Comparison of ENCODE assay signal across 8 cellular contexts in the genomic region with DNA sequence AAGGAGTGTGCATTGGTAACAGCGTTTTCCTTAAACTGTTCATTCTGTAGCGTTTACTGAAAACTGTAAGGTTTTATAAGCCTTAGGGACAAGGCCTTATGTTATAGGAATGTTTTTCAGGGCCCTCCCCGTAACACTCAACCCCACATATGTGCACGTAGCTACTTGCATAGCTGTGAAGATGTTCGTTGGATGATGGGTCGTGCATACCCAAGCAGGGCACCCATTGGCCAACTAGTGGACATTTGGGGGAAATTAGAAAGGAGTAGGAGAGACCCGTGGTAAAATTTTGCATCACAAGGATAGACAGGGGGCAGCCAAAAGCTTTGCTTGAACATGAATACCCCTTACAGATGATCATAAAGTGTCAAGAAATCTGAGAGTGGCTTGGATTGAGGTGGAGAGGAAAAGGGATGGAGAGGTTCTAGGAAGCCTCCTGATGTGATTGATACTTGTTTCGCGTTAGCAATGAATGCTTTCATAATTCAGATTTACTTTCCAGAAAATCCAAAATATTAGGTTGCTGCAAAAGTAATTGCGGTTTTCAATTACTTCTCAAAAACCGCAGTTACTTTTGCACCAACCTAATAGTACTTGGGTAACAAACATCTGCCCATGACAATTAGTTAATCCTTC. TPM values are rescaled to one million over a fixed set of nuclear protein-coding genes. Genes with fewer than 3 reads are reported as not detected.
A peak's percentile ranks its signal among the peaks of the same experiment; 100 is the strongest.
DNase-seq lines count a peak whose midpoint lies in the region; ATAC-seq and TF ChIP-seq lines count a peak whose summit lies in the region.

No MANE protein-coding gene starts in this region.

- peaks cover 49% of the 10 kb centered on the region for H3K79me2 ChIP-seq in SK-N-SH (ENCODE audit: insufficient read depth)

- H3K9me2 ChIP-seq in SK-N-SH: no peaks in the 10 kb centered on the region

- peak; percentile 70 for TF ChIP-seq CTCF in SK-N-SH (IDR thresholded peaks at IDR 0.05)

- H3K27ac ChIP-seq in KOPT-K1 (ENCODE audit: low read depth, low read length, poor library complexity, severe bottlenecking) (peak overlapping the region; percentile 79), SK-N-SH (ENCODE audit: low read depth in 2 of 2, low read length in 1 of 2) (peak overlapping the region; percentile 72 to 85), caudate nucleus (ENCODE audit: low read depth, low read length) (peak overlapping the region; percentile 61)

- POLR2A ChIA-PET in SK-N-SH (lab: Yijun Ruan, JAX): no interaction called here

- peaks cover 26% of the 10 kb centered on the region; the same call in 1 of the 2 replicates for H3K36me3 ChIP-seq in KOPT-K1 (ENCODE audit: insufficient read depth, low read length)
- peaks cover 8% of the 10 kb centered on the region in 2 experiments for H3K36me3 ChIP-seq in SK-N-SH (replicated peaks in 1 of 2; ENCODE audit: control insufficient read depth in 1 of 2, insufficient read depth in 2 of 2, low read length in 1 of 2)

- peaks cover 10% of the 10 kb centered on the region for H4K20me1 ChIP-seq in SK-N-SH (ENCODE audit: insufficient read depth)

- no peaks in the 10 kb centered on the region; a peak in 1 of 4 replicates for H3K4me1 ChIP-seq in SK-N-SH (ENCODE audit: control insufficient read depth in 1 of 2, insufficient read depth in 2 of 2, low read depth in 1 of 2, low read length in 1 of 2)

- H3K9me3 ChIP-seq in KOPT-K1 (ENCODE audit: insufficient read depth, low read length, poor library complexity, severe bottlenecking): no peaks in the 10 kb centered on the region
- H3K9me3 ChIP-seq in SK-N-SH: no peaks in the 10 kb centered on the region

- peak overlapping the region; percentile 87 for H3K9ac ChIP-seq in SK-N-SH

- peak overlapping the region; percentile 87 for H2AFZ ChIP-seq in SK-N-SH (ENCODE audit: low read depth)

- CTCF ChIA-PET in SK-N-SH (lab: Yijun Ruan, JAX): interaction anchor here (0.5 to 1.6 kb wide), 16 partner anchors 9 to 143 kb away, joined by 3 to 17 read pairs (median 3); no protein-coding TSS in a partner anchor

- peak overlapping the region; percentile 94 for H3K4me2 ChIP-seq in SK-N-SH

- H3F3A ChIP-seq in SK-N-SH (replicated peaks; ENCODE audit: insufficient read depth): peaks cover 18% of the 10 kb centered on the region

- no peak for TF ChIP-seq EP300 in SK-N-SH (IDR thresholded peaks at IDR 0.05; ENCODE audit: borderline replicate concordance in 1 of 2, low read depth in 1 of 2, low read length in 1 of 2)

- DNase-seq in NCI-H1436 (lab: John Stamatoyannopoulos, UW) (peak; percentile 39), NCI-H1436 treated with DMSO at 0.1 percent for 48 hours (lab: John Stamatoyannopoulos, UW) (no peak), SK-N-SH (peak; percentile 78), caudate nucleus (lab: John Stamatoyannopoulos, UW) (peak in 20 of 61 donors; percentile 3 to 37 (median 14)), inferior parietal cortex (ENCODE audit: extremely low spot score) (peak; percentile 69), smooth muscle cell of the brain vasculature (ENCODE audit: low read depth, low spot score) (peak; percentile 40)

- 13% methylated on average over 11 of the region's 11 CpGs for WGBS in SK-N-SH (ENCODE audit: low lambda C conversion rate)

- TF ChIP-seq RAD21 in SK-N-SH (IDR thresholded peaks at IDR 0.05; ENCODE audit: low read length): peak; percentile 60

- no peaks in the 10 kb centered on the region for H3K27me3 ChIP-seq in SK-N-SH (ENCODE audit: insufficient read depth)

- ATAC-seq in GM21528 (IDR thresholded peaks at IDR 0.05; ENCODE audit: low FRiP score, unreplicated experiment): peak; percentile 41

- peak overlapping the region; percentile 87 to 97 for H3K4me3 ChIP-seq in SK-N-SH (ENCODE audit: low read depth in 2 of 2, low read length in 1 of 2)

TF ChIP-seq in SK-N-SH, 30 proteins besides CTCF, POLR2A, EP300 and RAD21:
- no peak for TF ChIP-seq RFX5 (IDR thresholded peaks at IDR 0.05; ENCODE audit: low read length)
- no peak for TF ChIP-seq GATA2 (CRISPR knock-in tag; IDR thresholded peaks at IDR 0.05)
- TF ChIP-seq, protein P1, sequence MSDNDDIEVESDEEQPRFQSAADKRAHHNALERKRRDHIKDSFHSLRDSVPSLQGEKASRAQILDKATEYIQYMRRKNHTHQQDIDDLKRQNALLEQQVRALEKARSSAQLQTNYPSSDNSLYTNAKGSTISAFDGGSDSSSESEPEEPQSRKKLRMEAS (IDR thresholded peaks at IDR 0.05; ENCODE audit: low read depth): 0 out of 2 replicates have a peak, but pooled peaks have one; percentile 9
- peak; percentile 74; the same call in 1 of the 2 replicates for TF ChIP-seq SIN3A (IDR thresholded peaks at IDR 0.05; ENCODE audit: borderline replicate concordance, low read depth, low read length)
- TF ChIP-seq MXI1 (IDR thresholded peaks at IDR 0.05; ENCODE audit: low read depth, low read length): peak; percentile 79
- TF ChIP-seq, protein P2, sequence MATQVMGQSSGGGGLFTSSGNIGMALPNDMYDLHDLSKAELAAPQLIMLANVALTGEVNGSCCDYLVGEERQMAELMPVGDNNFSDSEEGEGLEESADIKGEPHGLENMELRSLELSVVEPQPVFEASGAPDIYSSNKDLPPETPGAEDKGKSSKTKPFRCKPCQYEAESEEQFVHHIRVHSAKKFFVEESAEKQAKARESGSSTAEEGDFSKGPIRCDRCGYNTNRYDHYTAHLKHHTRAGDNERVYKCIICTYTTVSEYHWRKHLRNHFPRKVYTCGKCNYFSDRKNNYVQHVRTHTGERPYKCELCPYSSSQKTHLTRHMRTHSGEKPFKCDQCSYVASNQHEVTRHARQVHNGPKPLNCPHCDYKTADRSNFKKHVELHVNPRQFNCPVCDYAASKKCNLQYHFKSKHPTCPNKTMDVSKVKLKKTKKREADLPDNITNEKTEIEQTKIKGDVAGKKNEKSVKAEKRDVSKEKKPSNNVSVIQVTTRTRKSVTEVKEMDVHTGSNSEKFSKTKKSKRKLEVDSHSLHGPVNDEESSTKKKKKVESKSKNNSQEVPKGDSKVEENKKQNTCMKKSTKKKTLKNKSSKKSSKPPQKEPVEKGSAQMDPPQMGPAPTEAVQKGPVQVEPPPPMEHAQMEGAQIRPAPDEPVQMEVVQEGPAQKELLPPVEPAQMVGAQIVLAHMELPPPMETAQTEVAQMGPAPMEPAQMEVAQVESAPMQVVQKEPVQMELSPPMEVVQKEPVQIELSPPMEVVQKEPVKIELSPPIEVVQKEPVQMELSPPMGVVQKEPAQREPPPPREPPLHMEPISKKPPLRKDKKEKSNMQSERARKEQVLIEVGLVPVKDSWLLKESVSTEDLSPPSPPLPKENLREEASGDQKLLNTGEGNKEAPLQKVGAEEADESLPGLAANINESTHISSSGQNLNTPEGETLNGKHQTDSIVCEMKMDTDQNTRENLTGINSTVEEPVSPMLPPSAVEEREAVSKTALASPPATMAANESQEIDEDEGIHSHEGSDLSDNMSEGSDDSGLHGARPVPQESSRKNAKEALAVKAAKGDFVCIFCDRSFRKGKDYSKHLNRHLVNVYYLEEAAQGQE (IDR thresholded peaks at IDR 0.05; ENCODE audit: low read depth, low read length): no peak
- peak; percentile 26; the same call in 1 of the 2 replicates for TF ChIP-seq SMC3 (IDR thresholded peaks at IDR 0.05; ENCODE audit: low read depth, low read length)
TF ChIP-seq in SK-N-SH: peak in this region for 4.

RNA-seq across cellular contexts. Expression of a gene that starts 0.9 kb away (rescaled TPM):
- 11.9 and 18.9 TPM in 2 replicates for polyA plus RNA-seq in SK-N-SH (2012; rRNA removed)
- 10.4 and 11.7 TPM in 2 replicates for polyA plus RNA-seq in SK-N-SH (2012; cell fraction: cytosol; rRNA removed)
- polyA plus RNA-seq in SK-N-SH (2012; cell fraction: nucleus; rRNA removed): 22.5 and 56.7 TPM in 2 replicates
